Comparison of ENCODE assay signal across 20 cellular contexts in the genomic region with DNA sequence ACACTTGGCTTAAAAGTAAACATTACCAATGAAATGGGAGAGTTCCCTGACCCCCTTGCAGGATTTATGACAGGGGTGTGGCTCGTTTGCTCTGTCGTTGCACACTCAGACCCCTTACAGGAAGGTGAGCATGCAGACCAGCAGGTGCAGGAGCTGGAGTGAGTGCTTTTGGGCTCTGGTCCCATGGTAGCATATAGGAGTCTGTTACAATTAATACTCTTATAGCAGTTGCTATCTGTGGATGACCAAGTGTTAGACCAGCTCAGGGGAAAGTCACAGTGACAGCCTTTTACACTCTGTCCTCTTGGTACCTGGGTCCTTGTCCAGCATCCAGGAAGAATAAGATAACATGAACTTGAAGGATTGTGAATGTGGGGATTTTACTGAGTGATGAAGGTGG.
"Had no signal": no experiment of that assay in that cellular context is flagged by ENCODE, and none has a peak within 500 bp of the region (broad histone marks: within the 10 kb centered on the region; RNA-seq: fewer than 3 reads in every experiment).

No MANE protein-coding gene starts in this region.

- H3K27me3 ChIP-seq: ovary, right atrium auricular region, right lobe of liver, tibial nerve, uterus had no signal

- H3K27ac ChIP-seq: left ventricle myocardium inferior, ovary, right atrium auricular region, right lobe of liver, tibial nerve, uterus had no signal

- H3K9me3 ChIP-seq: left ventricle myocardium inferior, mucosa of descending colon, ovary, right atrium auricular region, right lobe of liver, tibial nerve, uterus had no signal

- H3K4me1 ChIP-seq: left ventricle myocardium inferior, right atrium auricular region, right lobe of liver, tibial nerve, uterus had no signal

- H3K4me3 ChIP-seq: left ventricle myocardium inferior, lung, mucosa of descending colon, ovary, right atrium auricular region, right lobe of liver, smooth muscle cell, tibial nerve, uterus had no signal

- ATAC-seq: mucosa of descending colon; naive thymus-derived CD4-positive, alpha-beta T cell; natural killer cell treated with Interleukin-12 subunit alpha and Interleukin-12 subunit beta and Interleukin-15 and Interleukin-18, amount 100 ng/mL, for 72 hours; right lobe of liver; stimulated activated naive CD8-positive, alpha-beta T cell treated with anti-CD3 and anti-CD28 coated beads, Interleukin-15, amount 100 ng/mL, for 72 hours had no signal

- H3K36me3 ChIP-seq: left ventricle myocardium inferior, ovary, right atrium auricular region, right lobe of liver, tibial nerve, uterus had no signal

- DNase-seq: islet precursor cell; left ventricle myocardium inferior; midbrain; mucosa of descending colon; naive thymus-derived CD4-positive, alpha-beta T cell; ovary; right lobe of liver; stimulated activated CD4-positive, alpha-beta T cell treated with anti-CD3 and anti-CD28 coated beads, Interleukin-1b, Interleukin-23, amount 100 ng/mL, for 48 hours; stimulated activated CD4-positive, alpha-beta T cell treated with anti-CD3 and anti-CD28 coated beads, Interleukin-2, amount 100 ng/mL, for 48 hours; stimulated activated CD4-positive, alpha-beta T cell treated with anti-CD3 and anti-CD28 coated beads, Interleukin-4, amount 100 ng/mL, for 4 hours; stimulated activated CD8-positive, alpha-beta memory T cell treated with anti-CD3 and anti-CD28 coated beads, Interleukin-4, amount 100 ng/mL, for 48 hours; stimulated activated naive CD4-positive, alpha-beta T cell treated with Interleukin-2 at 50 U/mL for 16 hours; stimulated activated naive CD8-positive, alpha-beta T cell treated with anti-CD3 and anti-CD28 coated beads, Interleukin-15, amount 100 ng/mL, for 72 hours; substantia nigra; uterus had no signal
